1 cellular context compared by ENCODE assay signal in the genomic region with DNA sequence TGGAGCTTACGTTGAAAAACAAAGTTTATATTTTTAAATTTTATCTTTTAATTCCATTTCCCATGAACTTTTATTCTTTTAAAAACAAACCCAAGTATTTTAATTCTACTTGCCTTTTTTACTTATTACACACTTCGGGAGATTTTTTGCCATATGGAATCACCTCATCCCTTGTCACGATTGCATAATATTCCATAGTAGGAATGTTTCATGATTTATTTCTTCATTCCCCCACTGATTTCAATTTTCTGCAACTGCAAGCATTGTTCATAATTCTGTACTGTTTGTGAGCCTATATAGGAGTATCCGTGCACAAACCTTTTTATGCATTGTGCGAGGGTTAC.
TF ChIP-seq lines count a peak whose summit lies in the region.

No MANE protein-coding gene starts in this region.

TF ChIP-seq in K562, 482 proteins besides CTCF, POLR2A, EP300 and RAD21 (continued from another document):
- TF ChIP-seq, protein P1, sequence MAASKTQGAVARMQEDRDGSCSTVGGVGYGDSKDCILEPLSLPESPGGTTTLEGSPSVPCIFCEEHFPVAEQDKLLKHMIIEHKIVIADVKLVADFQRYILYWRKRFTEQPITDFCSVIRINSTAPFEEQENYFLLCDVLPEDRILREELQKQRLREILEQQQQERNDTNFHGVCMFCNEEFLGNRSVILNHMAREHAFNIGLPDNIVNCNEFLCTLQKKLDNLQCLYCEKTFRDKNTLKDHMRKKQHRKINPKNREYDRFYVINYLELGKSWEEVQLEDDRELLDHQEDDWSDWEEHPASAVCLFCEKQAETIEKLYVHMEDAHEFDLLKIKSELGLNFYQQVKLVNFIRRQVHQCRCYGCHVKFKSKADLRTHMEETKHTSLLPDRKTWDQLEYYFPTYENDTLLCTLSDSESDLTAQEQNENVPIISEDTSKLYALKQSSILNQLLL (CRISPR knock-in tag; IDR thresholded peaks at IDR 0.05; ENCODE audit: borderline replicate concordance), result no peak
- TF ChIP-seq ZNF586 (CRISPR knock-in tag; conservative IDR thresholded peaks at IDR 0.05), result no peak
- TF ChIP-seq, protein P2, sequence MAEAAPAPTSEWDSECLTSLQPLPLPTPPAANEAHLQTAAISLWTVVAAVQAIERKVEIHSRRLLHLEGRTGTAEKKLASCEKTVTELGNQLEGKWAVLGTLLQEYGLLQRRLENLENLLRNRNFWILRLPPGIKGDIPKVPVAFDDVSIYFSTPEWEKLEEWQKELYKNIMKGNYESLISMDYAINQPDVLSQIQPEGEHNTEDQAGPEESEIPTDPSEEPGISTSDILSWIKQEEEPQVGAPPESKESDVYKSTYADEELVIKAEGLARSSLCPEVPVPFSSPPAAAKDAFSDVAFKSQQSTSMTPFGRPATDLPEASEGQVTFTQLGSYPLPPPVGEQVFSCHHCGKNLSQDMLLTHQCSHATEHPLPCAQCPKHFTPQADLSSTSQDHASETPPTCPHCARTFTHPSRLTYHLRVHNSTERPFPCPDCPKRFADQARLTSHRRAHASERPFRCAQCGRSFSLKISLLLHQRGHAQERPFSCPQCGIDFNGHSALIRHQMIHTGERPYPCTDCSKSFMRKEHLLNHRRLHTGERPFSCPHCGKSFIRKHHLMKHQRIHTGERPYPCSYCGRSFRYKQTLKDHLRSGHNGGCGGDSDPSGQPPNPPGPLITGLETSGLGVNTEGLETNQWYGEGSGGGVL (CRISPR knock-in tag; IDR thresholded peaks at IDR 0.05), result no peak
- TF ChIP-seq, protein P3, sequence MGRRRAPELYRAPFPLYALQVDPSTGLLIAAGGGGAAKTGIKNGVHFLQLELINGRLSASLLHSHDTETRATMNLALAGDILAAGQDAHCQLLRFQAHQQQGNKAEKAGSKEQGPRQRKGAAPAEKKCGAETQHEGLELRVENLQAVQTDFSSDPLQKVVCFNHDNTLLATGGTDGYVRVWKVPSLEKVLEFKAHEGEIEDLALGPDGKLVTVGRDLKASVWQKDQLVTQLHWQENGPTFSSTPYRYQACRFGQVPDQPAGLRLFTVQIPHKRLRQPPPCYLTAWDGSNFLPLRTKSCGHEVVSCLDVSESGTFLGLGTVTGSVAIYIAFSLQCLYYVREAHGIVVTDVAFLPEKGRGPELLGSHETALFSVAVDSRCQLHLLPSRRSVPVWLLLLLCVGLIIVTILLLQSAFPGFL (CRISPR knock-in tag; IDR thresholded peaks at IDR 0.05), result no peak
- no peak for TF ChIP-seq SIX5 (IDR thresholded peaks at IDR 0.05; ENCODE audit: borderline replicate concordance in 1 of 2, insufficient read depth in 1 of 2, low read depth in 1 of 2, low read length in 2 of 2)
- TF ChIP-seq, protein P4, sequence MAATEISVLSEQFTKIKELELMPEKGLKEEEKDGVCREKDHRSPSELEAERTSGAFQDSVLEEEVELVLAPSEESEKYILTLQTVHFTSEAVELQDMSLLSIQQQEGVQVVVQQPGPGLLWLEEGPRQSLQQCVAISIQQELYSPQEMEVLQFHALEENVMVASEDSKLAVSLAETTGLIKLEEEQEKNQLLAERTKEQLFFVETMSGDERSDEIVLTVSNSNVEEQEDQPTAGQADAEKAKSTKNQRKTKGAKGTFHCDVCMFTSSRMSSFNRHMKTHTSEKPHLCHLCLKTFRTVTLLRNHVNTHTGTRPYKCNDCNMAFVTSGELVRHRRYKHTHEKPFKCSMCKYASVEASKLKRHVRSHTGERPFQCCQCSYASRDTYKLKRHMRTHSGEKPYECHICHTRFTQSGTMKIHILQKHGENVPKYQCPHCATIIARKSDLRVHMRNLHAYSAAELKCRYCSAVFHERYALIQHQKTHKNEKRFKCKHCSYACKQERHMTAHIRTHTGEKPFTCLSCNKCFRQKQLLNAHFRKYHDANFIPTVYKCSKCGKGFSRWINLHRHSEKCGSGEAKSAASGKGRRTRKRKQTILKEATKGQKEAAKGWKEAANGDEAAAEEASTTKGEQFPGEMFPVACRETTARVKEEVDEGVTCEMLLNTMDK (IDR thresholded peaks at IDR 0.05; ENCODE audit: borderline replicate concordance, insufficient read depth, low read depth, low read length, poor library complexity, severe bottlenecking), result no peak
- no peak for TF ChIP-seq NR3C1 (CRISPR knock-in tag; IDR thresholded peaks at IDR 0.05)
- TF ChIP-seq, protein P5, sequence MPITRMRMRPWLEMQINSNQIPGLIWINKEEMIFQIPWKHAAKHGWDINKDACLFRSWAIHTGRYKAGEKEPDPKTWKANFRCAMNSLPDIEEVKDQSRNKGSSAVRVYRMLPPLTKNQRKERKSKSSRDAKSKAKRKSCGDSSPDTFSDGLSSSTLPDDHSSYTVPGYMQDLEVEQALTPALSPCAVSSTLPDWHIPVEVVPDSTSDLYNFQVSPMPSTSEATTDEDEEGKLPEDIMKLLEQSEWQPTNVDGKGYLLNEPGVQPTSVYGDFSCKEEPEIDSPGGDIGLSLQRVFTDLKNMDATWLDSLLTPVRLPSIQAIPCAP (CRISPR knock-in tag; IDR thresholded peaks at IDR 0.05; ENCODE audit: borderline replicate concordance), result no peak
- no peak for TF ChIP-seq STAT5B (CRISPR knock-in tag; IDR thresholded peaks at IDR 0.05)
- no peak for TF ChIP-seq HDAC2 (IDR thresholded peaks at IDR 0.05)
- no peak for TF ChIP-seq HDGF (IDR thresholded peaks at IDR 0.05)
- no peak for TF ChIP-seq CBFA2T2 (conservative IDR thresholded peaks at IDR 0.05)
- no peak for TF ChIP-seq CBFA2T3 (IDR thresholded peaks at IDR 0.05)
- TF ChIP-seq, protein P6, sequence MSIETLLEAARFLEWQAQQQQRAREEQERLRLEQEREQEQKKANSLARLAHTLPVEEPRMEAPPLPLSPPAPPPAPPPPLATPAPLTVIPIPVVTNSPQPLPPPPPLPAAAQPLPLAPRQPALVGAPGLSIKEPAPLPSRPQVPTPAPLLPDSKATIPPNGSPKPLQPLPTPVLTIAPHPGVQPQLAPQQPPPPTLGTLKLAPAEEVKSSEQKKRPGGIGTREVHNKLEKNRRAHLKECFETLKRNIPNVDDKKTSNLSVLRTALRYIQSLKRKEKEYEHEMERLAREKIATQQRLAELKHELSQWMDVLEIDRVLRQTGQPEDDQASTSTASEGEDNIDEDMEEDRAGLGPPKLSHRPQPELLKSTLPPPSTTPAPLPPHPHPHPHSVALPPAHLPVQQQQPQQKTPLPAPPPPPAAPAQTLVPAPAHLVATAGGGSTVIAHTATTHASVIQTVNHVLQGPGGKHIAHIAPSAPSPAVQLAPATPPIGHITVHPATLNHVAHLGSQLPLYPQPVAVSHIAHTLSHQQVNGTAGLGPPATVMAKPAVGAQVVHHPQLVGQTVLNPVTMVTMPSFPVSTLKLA (conservative IDR thresholded peaks at IDR 0.05), result no peak
- 0 out of 2 replicates have a peak, but pooled peaks have one; percentile 2 for TF ChIP-seq POLR2H (tag; IDR thresholded peaks at IDR 0.05; ENCODE audit: low read depth)
- no peak for TF ChIP-seq TGIF2 (CRISPR knock-in tag; IDR thresholded peaks at IDR 0.05)
- no peak for TF ChIP-seq ESRRB (CRISPR knock-in tag; IDR thresholded peaks at IDR 0.05; ENCODE audit: borderline replicate concordance)
- no peak for TF ChIP-seq GABPA (tag; conservative IDR thresholded peaks at IDR 0.05; ENCODE audit: low read depth)
- TF ChIP-seq ZNF584 (CRISPR knock-in tag; IDR thresholded peaks at IDR 0.05; ENCODE audit: low read depth), result no peak
- no peak for TF ChIP-seq HLTF (IDR thresholded peaks at IDR 0.05)
- no peak for TF ChIP-seq CEBPG (CRISPR knock-in tag; IDR thresholded peaks at IDR 0.05)
- peak; percentile 73 to 89 for TF ChIP-seq CEBPG (tag; conservative IDR thresholded peaks at IDR 0.05 in 1 of 2, IDR thresholded peaks at IDR 0.05 in 1 of 2)
- TF ChIP-seq ZNF445 (CRISPR knock-in tag; IDR thresholded peaks at IDR 0.05; ENCODE audit: low read depth), result no peak
- no peak for TF ChIP-seq DNMT1 (IDR thresholded peaks at IDR 0.05)
- no peak for TF ChIP-seq YY1 (IDR thresholded peaks at IDR 0.05; ENCODE audit: borderline replicate concordance in 1 of 3, control insufficient read depth in 1 of 3, extremely low read depth in 1 of 3, insufficient read depth in 3 of 3, insufficient read length in 1 of 3, insufficient replicate concordance in 2 of 3, low read depth in 1 of 3, low read length in 2 of 3)
- TF ChIP-seq FOXJ2 (tag; IDR thresholded peaks at IDR 0.05), result no peak
- TF ChIP-seq PYGO2 (tag; IDR thresholded peaks at IDR 0.05), result no peak
- TF ChIP-seq ETV1 (tag; conservative IDR thresholded peaks at IDR 0.05; ENCODE audit: low read depth), result no peak
- TF ChIP-seq KDM4B (IDR thresholded peaks at IDR 0.05; ENCODE audit: borderline replicate concordance in 2 of 2, low read depth in 1 of 2), result no peak
- no peak for TF ChIP-seq EZH2 (IDR thresholded peaks at IDR 0.05; ENCODE audit: borderline replicate concordance, low read depth, low read length)
- TF ChIP-seq HNRNPL (IDR thresholded peaks at IDR 0.05; ENCODE audit: low read depth, low read length), result no peak
- peak; percentile 86 for TF ChIP-seq CEBPB (tag; IDR thresholded peaks at IDR 0.05)
- no peak for TF ChIP-seq ETV5 (CRISPR knock-in tag; IDR thresholded peaks at IDR 0.05; ENCODE audit: low read depth)
- TF ChIP-seq ZBTB17 (CRISPR knock-in tag; IDR thresholded peaks at IDR 0.05), result no peak
- TF ChIP-seq MTA2 (IDR thresholded peaks at IDR 0.05; ENCODE audit: low read depth), result no peak
- 0 out of 2 replicates have a peak, but pooled peaks have one; percentile 5 for TF ChIP-seq RFX1 (IDR thresholded peaks at IDR 0.05)
- TF ChIP-seq ZNF668 (CRISPR knock-in tag; IDR thresholded peaks at IDR 0.05), result no peak
